ENCODE assay signal across 8 cellular contexts in the genomic region with DNA sequence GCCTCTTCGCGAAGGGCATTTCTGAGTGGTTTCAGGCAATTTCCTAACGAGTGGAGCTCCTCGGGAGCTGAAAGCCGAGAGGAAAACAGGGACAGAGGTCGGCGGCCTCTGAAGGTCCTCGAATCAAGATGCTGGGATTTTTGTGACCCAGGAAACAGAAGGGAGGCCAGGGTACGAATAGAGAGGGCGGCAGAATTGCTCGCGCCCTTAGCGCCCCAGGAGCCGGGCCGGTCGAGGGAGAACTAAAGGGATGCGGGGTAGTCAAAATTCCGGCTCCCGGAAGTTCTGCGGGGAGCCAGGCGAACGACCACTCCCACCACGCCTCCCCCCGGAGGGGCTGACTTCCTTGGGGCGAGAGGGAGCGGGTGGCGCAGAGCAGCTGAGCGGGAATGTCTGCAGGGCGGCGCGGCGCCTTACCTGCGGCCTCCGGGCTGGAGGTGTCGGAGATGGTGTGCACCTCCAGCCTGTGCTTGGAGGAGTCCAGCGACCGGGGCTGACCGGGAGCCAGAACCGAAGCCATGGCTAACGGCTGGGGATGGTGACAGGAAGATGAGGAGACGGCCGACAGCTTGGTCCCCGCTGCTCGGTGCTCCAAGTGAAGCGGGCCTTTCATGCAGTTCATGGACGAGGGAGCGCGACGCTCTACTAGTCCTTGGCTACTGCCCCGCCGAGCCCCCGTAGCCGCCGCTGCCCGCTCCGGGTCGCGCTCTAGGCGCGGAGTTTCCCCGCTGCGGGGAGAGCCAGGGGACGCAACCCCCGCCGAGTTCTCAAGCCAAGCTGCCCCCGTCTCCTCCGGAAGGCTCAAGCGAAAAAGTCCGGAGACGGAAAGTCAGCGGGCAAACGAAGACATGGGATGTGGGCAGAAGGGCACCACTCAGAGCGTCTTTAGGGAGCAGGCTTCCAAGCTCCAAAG. TPM values are rescaled to one million over a fixed set of nuclear protein-coding genes. Genes with fewer than 3 reads are reported as not detected.
A peak's percentile ranks its signal among the peaks of the same experiment; 100 is the strongest.
DNase-seq lines count a peak whose midpoint lies in the region; ATAC-seq and TF ChIP-seq lines count a peak whose summit lies in the region.

No MANE protein-coding gene starts in this region.

- H3K79me2 ChIP-seq in fibroblast of lung (ENCODE audit: control insufficient read depth, insufficient read depth, low read length) = no peaks in the 10 kb centered on the region

- peak overlapping the region; percentile 59 for H3K4me2 ChIP-seq in fibroblast of lung (ENCODE audit: extremely low read depth, insufficient read depth, low read length)

- H3K4me1 ChIP-seq in fibroblast of lung (ENCODE audit: control insufficient read depth, extremely low read depth, insufficient read depth, low read length) (no peaks in the 10 kb centered on the region), prostate gland (replicated peaks) (peaks cover 3% of the 10 kb centered on the region)

- no peak for TF ChIP-seq CTCF in GM12875 (IDR thresholded peaks at IDR 0.05; ENCODE audit: borderline replicate concordance, insufficient read depth, low read depth, low read length)
- no peak for TF ChIP-seq CTCF in fibroblast of lung (conservative IDR thresholded peaks at IDR 0.05 in 1 of 2, IDR thresholded peaks at IDR 0.05 in 1 of 2; ENCODE audit: low read depth in 1 of 2, low read length in 2 of 2)
- no peak for TF ChIP-seq CTCF in prostate gland (IDR thresholded peaks at IDR 0.05)

- WGBS in prostate gland = 11% methylated on average over 48 of the region's 73 CpGs

- H3K27ac ChIP-seq in fibroblast of lung (ENCODE audit: insufficient read depth, low read length) = no peak overlapping the region
- no peak overlapping the region for H3K27ac ChIP-seq in prostate gland

- H4K20me1 ChIP-seq in fibroblast of lung (ENCODE audit: control insufficient read depth, extremely low read depth, insufficient read depth, low read length) = no peaks in the 10 kb centered on the region

- TF ChIP-seq POLR2A in prostate gland (IDR thresholded peaks at IDR 0.05) = no peak

- in situ Hi-C loops in SK-MEL-5 (cut with HindIII; ENCODE audit: low pct_unique_long_range_greater_than_20kb, low sequenced_read_pairs) = no loop called here

- peaks cover 85% of the 10 kb centered on the region for H3K27me3 ChIP-seq in fibroblast of lung (ENCODE audit: control insufficient read depth, insufficient read depth, low read length)
- H3K27me3 ChIP-seq in prostate gland (replicated peaks; ENCODE audit: insufficient read depth) = peaks cover 49% of the 10 kb centered on the region

- H3K36me3 ChIP-seq in fibroblast of lung (ENCODE audit: control insufficient read depth, insufficient read depth, low read length) = no peaks in the 10 kb centered on the region
- no peaks in the 10 kb centered on the region for H3K36me3 ChIP-seq in prostate gland

- H3K9me3 ChIP-seq in fibroblast of lung (ENCODE audit: control insufficient read depth, insufficient read depth, low read depth, low read length) (no peaks in the 10 kb centered on the region), prostate gland (no peaks in the 10 kb centered on the region)

- peak overlapping the region; percentile 40 for H3K4me3 ChIP-seq in GM12875 (ENCODE audit: low read depth, low read length)
- H3K4me3 ChIP-seq in fibroblast of lung (replicated peaks in 1 of 4; ENCODE audit: control extremely low read depth in 1 of 4, insufficient read depth in 1 of 4, low read depth in 3 of 4, low read length in 4 of 4) = peak overlapping the region; percentile 6 to 49 (median 23)
- H3K4me3 ChIP-seq in prostate gland = peak overlapping the region; percentile 6 to 35

- no peak overlapping the region for H3K9ac ChIP-seq in fibroblast of lung (ENCODE audit: insufficient read depth, low read length)

- no peak overlapping the region for H2AFZ ChIP-seq in fibroblast of lung (ENCODE audit: low read length)

- intact Hi-C loops in prostate gland (cut with DNase I) = loop anchor here (5.0 to 10.0 kb wide), 2 partner anchors 1313 to 1610 kb away; partner anchors contain the start of gene AP1AR

- DNase-seq in SK-MEL-5 (ENCODE audit: low read depth, low spot score) (peak; percentile 13), fibroblast of lung (ENCODE audit: low read depth in 2 of 2) (no peak), prostate gland (ENCODE audit: low spot score) (no peak), NCI-H524 treated with DMSO at 0.1 percent for 48 hours (lab: John Stamatoyannopoulos, UW) (no peak)
- no peak for DNase-seq in stimulated activated CD4-positive, alpha-beta T cell treated with anti-CD3 and anti-CD28 coated beads, Interleukin-1b, Interleukin-23, amount 100 ng/mL, for 48 hours

- ATAC-seq in HG03378 (IDR thresholded peaks at IDR 0.05; ENCODE audit: unreplicated experiment) (no peak), HG02588 (IDR thresholded peaks at IDR 0.05; ENCODE audit: unreplicated experiment) (no peak)

RNA-seq across cellular contexts. Expression of gene PITX2, which starts 0.8 kb away (rescaled TPM):
- total RNA-seq in SK-MEL-5 (2014; rRNA removed; shearing (Covaris generic)) = 1.1 and 1.8 TPM in 2 replicates
- polyA plus RNA-seq in SK-MEL-5 (2015; cell fraction: cytosol; rRNA removed) = 1.9 and 2.8 TPM in 2 replicates
- polyA plus RNA-seq in SK-MEL-5 (2015; cell fraction: nucleus; rRNA removed) = 6.4 and 7.9 TPM in 2 replicates
- total RNA-seq in fibroblast of lung (0.26 and 0.33 TPM in 2 replicates), prostate gland (1 to 10 TPM; 2.0 to 2.3 TPM)
- polyA plus RNA-seq in fibroblast of lung = 0.40 and 0.41 TPM in 2 replicates
- polyA plus RNA-seq in fibroblast of lung (2012) = 0.43 and 0.65 TPM in 2 replicates
- not detected in 2 replicates for polyA minus RNA-seq in fibroblast of lung (ENCODE audit: low replicate concordance)
